Comparison of ENCODE assay signal across 9 cellular contexts in genomic region chr4:159248383-159249178, GRCh38.
A peak's percentile ranks its signal among the peaks of the same experiment; 100 is the strongest.
DNase-seq lines count a peak whose midpoint lies in the region; ATAC-seq and TF ChIP-seq lines count a peak whose summit lies in the region.
"Had no signal": no experiment of that assay in that cellular context is flagged by ENCODE, and none has a peak within 500 bp of the region (broad histone marks: within the 10 kb centered on the region; RNA-seq: fewer than 3 reads in every experiment).

No MANE protein-coding gene starts in this region.

- H3K4me1 ChIP-seq in GM23248 (ENCODE audit: insufficient read depth) = peaks cover 10% of the 10 kb centered on the region
- peaks cover 7 to 31% (median 21%) of the 10 kb centered on the region in 6 donors for H3K4me1 ChIP-seq in spleen

- peak overlapping the region; percentile 37 for H2AFZ ChIP-seq in GM23248

- H3K27me3 Mint-ChIP-seq in glutamatergic neuron (ENCODE audit: unreplicated experiment) = no peaks in the 10 kb centered on the region

- H4K20me1 ChIP-seq in GM23248 (ENCODE audit: insufficient read depth) = no peaks in the 10 kb centered on the region

- H3K4me2 ChIP-seq in GM23248 (ENCODE audit: unreplicated experiment) = peak overlapping the region; percentile 74

- H3K9ac ChIP-seq in GM23248 = peak overlapping the region; percentile 56

- peak overlapping the region; percentile 74 for H3K4me3 Mint-ChIP-seq in glutamatergic neuron (ENCODE audit: unreplicated experiment)

- H3K27me3 ChIP-seq in GM23248 (replicated peaks; ENCODE audit: insufficient read depth) (no peaks in the 10 kb centered on the region), spleen (replicated peaks in 1 of 7) (no peaks in the 10 kb centered on the region)

- no peak for TF ChIP-seq POLR2A in spleen (IDR thresholded peaks at IDR 0.05)

- peak overlapping the region; percentile 88 for H3K27ac Mint-ChIP-seq in glutamatergic neuron (ENCODE audit: unreplicated experiment)

- H3K36me3 Mint-ChIP-seq in glutamatergic neuron (ENCODE audit: unreplicated experiment) = peaks cover 11% of the 10 kb centered on the region

- H3K27ac ChIP-seq in GM23248 (peak overlapping the region; percentile 37), spleen (peak overlapping the region in 6 of 8 donors; percentile 1 to 50 (median 37))

- no peaks in the 10 kb centered on the region for H3K9me2 ChIP-seq in GM23248 (ENCODE audit: insufficient read depth)

- H3K4me1 Mint-ChIP-seq in glutamatergic neuron (ENCODE audit: low read depth, unreplicated experiment) = peaks cover 12% of the 10 kb centered on the region

- intact Hi-C loops in spleen (cut with DNase I; ENCODE audit: low total_unique reads) = no loop called here

- H3K4me3 ChIP-seq in GM23248 (peak overlapping the region; percentile 62), spleen (peak overlapping the region in 1 of 8 donors; percentile 8)

- H3K36me3 ChIP-seq in GM23248 (ENCODE audit: low read depth) = no peaks in the 10 kb centered on the region
- H3K36me3 ChIP-seq in spleen = peaks cover 0 to 29% (median 3%) of the 10 kb centered on the region in 6 donors

- DNase-seq in GM23248 (peak; percentile 83), SHP77 treated with DMSO at 0.1 percent for 48 hours (lab: John Stamatoyannopoulos, UW) (peak; percentile 82), glutamatergic neuron (no peak), spleen (no peak), occipital lobe (lab: John Stamatoyannopoulos, UW) (no peak)
- no peak for DNase-seq in activated CD4-positive, CD25-positive, alpha-beta regulatory T cell (lab: John Stamatoyannopoulos, UW)
- no peak for DNase-seq in activated CD4-positive, alpha-beta T cell treated with anti-CD3 and anti-CD28 coated beads for 4 hours
- DNase-seq: stimulated activated CD8-positive, alpha-beta memory T cell treated with anti-CD3 and anti-CD28 coated beads, Interleukin-4, amount 100 ng/mL, for 48 hours had no signal

- in situ Hi-C loops in GM23248 (cut with MboI) = no loop called here

- TF ChIP-seq CTCF in glutamatergic neuron (IDR thresholded peaks at IDR 0.05; ENCODE audit: partially characterized antibody, unreplicated experiment) = no peak
- TF ChIP-seq CTCF in spleen (IDR thresholded peaks at IDR 0.05 in 8 of 11, conservative IDR thresholded peaks at IDR 0.05 in 3 of 11) = no peak

- H3K9me3 ChIP-seq in GM23248 (ENCODE audit: low read depth) = no peaks in the 10 kb centered on the region
- peaks cover 0 to 13% (median 10%) of the 10 kb centered on the region in 8 donors for H3K9me3 ChIP-seq in spleen

- WGBS in GM23248 (ENCODE audit: low coverage in 1 of 2, low lambda C conversion rate in 2 of 2, missing lambda C conversion rate in 2 of 2), 2 experiments = 46 to 48% methylated on average over 7 of the region's 7 CpGs
- 66 to 77% (median 74%) methylated on average over 7 of the region's 7 CpGs for WGBS in spleen, 5 donors

- no peaks in the 10 kb centered on the region for H3F3A ChIP-seq in GM23248 (ENCODE audit: insufficient read depth)

- H3K9me3 Mint-ChIP-seq in glutamatergic neuron (ENCODE audit: unreplicated experiment) = peaks cover 2% of the 10 kb centered on the region

- no peak for ATAC-seq in GM18907 (IDR thresholded peaks at IDR 0.05; ENCODE audit: unreplicated experiment)

- no peaks in the 10 kb centered on the region for H3K79me2 ChIP-seq in GM23248 (ENCODE audit: insufficient read depth)

Comparison
In these comparisons a context has a peak if more than half of its experiments do, and no peak if none do; other contexts are left out.
1. DNase-seq: peak in GM23248 (single experiment) and SHP77 treated with DMSO at 0.1 percent for 48 hours (single experiment); none in glutamatergic neuron (single experiment), spleen (single experiment), activated CD4-positive, CD25-positive, alpha-beta regulatory T cell (0 of 4), occipital lobe (single experiment) and activated CD4-positive, alpha-beta T cell treated with anti-CD3 and anti-CD28 coated beads for 4 hours (0 of 2).